21 cellular contexts compared by ENCODE assay signal in genomic region chr13:51292000-51292550, GRCh38. TPM values are rescaled to one million over a fixed set of nuclear protein-coding genes. Genes with fewer than 3 reads are reported as not detected.
A peak's percentile ranks its signal among the peaks of the same experiment; 100 is the strongest.
DNase-seq lines count a peak whose midpoint lies in the region; ATAC-seq and TF ChIP-seq lines count a peak whose summit lies in the region.
"Had no signal": no experiment of that assay in that cellular context is flagged by ENCODE, and none has a peak within 500 bp of the region (broad histone marks: within the 10 kb centered on the region; RNA-seq: fewer than 3 reads in every experiment).

No MANE protein-coding gene starts in this region.

- H2AFZ ChIP-seq in mesenchymal stem cell (ENCODE audit: low read depth, low read length), result no peak overlapping the region

- peak overlapping the region; percentile 43 for H3K9ac ChIP-seq in mesenchymal stem cell (ENCODE audit: low read length)

- H3K27ac ChIP-seq in mesenchymal stem cell (ENCODE audit: low read length, poor library complexity, severe bottlenecking), result no peak overlapping the region
- H3K27ac ChIP-seq: colonic mucosa, prostate gland had no signal

- H3K18ac ChIP-seq in mesenchymal stem cell (ENCODE audit: low read depth in 1 of 2, low read length in 2 of 2), result no peak overlapping the region

- 87% methylated on average over 6 of the region's 6 CpGs for WGBS in mesenchymal stem cell

- H3K4ac ChIP-seq in mesenchymal stem cell (ENCODE audit: low read depth in 1 of 2, low read length in 2 of 2), result no peak overlapping the region

- H2BK120ac ChIP-seq in mesenchymal stem cell (ENCODE audit: low read depth, low read length), result no peak overlapping the region

- H3K9me3 ChIP-seq in mesenchymal stem cell (ENCODE audit: control insufficient read depth, low read length), result no peaks in the 10 kb centered on the region
- H3K9me3 ChIP-seq: colonic mucosa, prostate gland had no signal

- no peaks in the 10 kb centered on the region for H3K79me1 ChIP-seq in mesenchymal stem cell (replicated peaks; ENCODE audit: low read length, poor library complexity, severe bottlenecking)

- H2BK15ac ChIP-seq in mesenchymal stem cell (ENCODE audit: low read depth, poor library complexity, severe bottlenecking), result no peak overlapping the region

- no peaks in the 10 kb centered on the region for H3K4me1 ChIP-seq in mesenchymal stem cell (ENCODE audit: control insufficient read depth, insufficient read depth, low read depth, low read length)
- H3K4me1 ChIP-seq: colonic mucosa, prostate gland had no signal

- no peak overlapping the region for H2AK5ac ChIP-seq in mesenchymal stem cell (ENCODE audit: low read length, severe bottlenecking)

- DNase-seq in AG08395 (ENCODE audit: low spot score), result peak; percentile 10
- DNase-seq in M059J (ENCODE audit: low read depth), result peak; percentile 56
- DNase-seq in choroid plexus epithelial cell (ENCODE audit: low read depth), result peak; percentile 63
- peak; percentile 5 for DNase-seq in mesenchymal stem cell
- DNase-seq in H7, result no peak
- no peak for DNase-seq in GM19240 (ENCODE audit: insufficient read length, low spot score)
- no peak for DNase-seq in NCI-H1092 treated with DMSO at 0.1 percent for 48 hours (lab: John Stamatoyannopoulos, UW)
- DNase-seq: activated CD4-positive, alpha-beta T cell treated with anti-CD3 and anti-CD28 coated beads, Interleukin-2, amount 10 ng/mL, durations not matched to agents 7 days and 5 days; activated effector memory CD4-positive, alpha-beta T cell treated with anti-CD3 and anti-CD28 coated beads, Interleukin-2, amount 50 U/mL, for 16 hours; CD8-positive, alpha-beta memory T cell; colonic mucosa; DMS79 treated with DMSO at 0.1 percent for 48 hours; foreskin melanocyte; NCI-H1105; NCI-H2107; NCI-H524; stimulated activated CD4-positive, alpha-beta T cell treated with anti-CD3 and anti-CD28 coated beads, Interleukin-12 subunit alpha, Interleukin-12 subunit beta, amount 100 ng/mL, for 4 hours; T-cell had no signal

- H3K4me3 ChIP-seq in choroid plexus epithelial cell (ENCODE audit: low read depth, low read length), result no peak overlapping the region
- H3K4me3 ChIP-seq in mesenchymal stem cell (ENCODE audit: insufficient read depth in 1 of 2, low read depth in 1 of 2, low read length in 2 of 2), result no peak overlapping the region
- no peak overlapping the region for H3K4me3 ChIP-seq in H7 (ENCODE audit: insufficient read depth, low read depth, low read length)
- H3K4me3 ChIP-seq: colonic mucosa, prostate gland had no signal

- no peak overlapping the region for H2BK12ac ChIP-seq in mesenchymal stem cell (ENCODE audit: low read length in 2 of 2)

- ATAC-seq in GM19035 (IDR thresholded peaks at IDR 0.05; ENCODE audit: unreplicated experiment), result no peak
- ATAC-seq: T-cell had no signal

- H3K4me2 ChIP-seq in mesenchymal stem cell (ENCODE audit: low read length, poor library complexity, severe bottlenecking), result no peak overlapping the region

- H4K8ac ChIP-seq in mesenchymal stem cell (ENCODE audit: low read length), result no peak overlapping the region

- TF ChIP-seq CTCF in choroid plexus epithelial cell (conservative IDR thresholded peaks at IDR 0.05; ENCODE audit: low read depth, low read length), result no peak

- H3K23ac ChIP-seq in mesenchymal stem cell (ENCODE audit: low read length in 2 of 2), result no peak overlapping the region

- no peak overlapping the region for H4K91ac ChIP-seq in mesenchymal stem cell (ENCODE audit: low read length)

- H2BK5ac ChIP-seq in mesenchymal stem cell (ENCODE audit: low read depth, low read length, poor library complexity, severe bottlenecking), result no peak overlapping the region

- H3K27me3 ChIP-seq in mesenchymal stem cell (ENCODE audit: control insufficient read depth in 1 of 2, insufficient read depth in 1 of 2, low read length in 2 of 2) (peaks cover 3 to 14% of the 10 kb centered on the region in 2 experiments), H7 (ENCODE audit: control insufficient read depth, insufficient read depth, low read length) (no peaks in the 10 kb centered on the region)
- H3K27me3 ChIP-seq: colonic mucosa had no signal

- H3K36me3 ChIP-seq in mesenchymal stem cell (ENCODE audit: control insufficient read depth in 1 of 2, insufficient read depth in 2 of 2, low read depth in 1 of 2, low read length in 2 of 2), result no peaks in the 10 kb centered on the region
- H3K36me3 ChIP-seq in H7 (replicated peaks; ENCODE audit: control insufficient read depth, insufficient read depth, low read length), result no peaks in the 10 kb centered on the region
- H3K36me3 ChIP-seq: colonic mucosa, prostate gland had no signal

- H3K14ac ChIP-seq in mesenchymal stem cell (ENCODE audit: low read length in 2 of 2), result no peak overlapping the region

RNA-seq across cellular contexts. Expression of gene SERPINE3, which starts 47.4 kb away (rescaled TPM):
- total RNA-seq in M059J (2014; rRNA removed; shearing (Covaris generic)), result not detected in 2 replicates
- not detected for polyA plus RNA-seq in mesenchymal stem cell (2013, experiment 1 of 2)
- polyA plus RNA-seq in mesenchymal stem cell (2013, experiment 2 of 2), result not detected
- total RNA-seq in H7 (2014; rRNA removed; shearing (Covaris generic)), result 0.18 and 0.28 TPM in 2 replicates
- total RNA-seq: activated CD4-positive, alpha-beta T cell treated with anti-CD3 and anti-CD28 coated beads, Interleukin-2, amount 10 ng/mL, durations not matched to agents 7 days and 5 days; CD8-positive, alpha-beta memory T cell; colonic mucosa; neural crest cell; prostate gland; T-cell had no signal
- polyA plus RNA-seq: CD8-positive, alpha-beta memory T cell had no signal

Comparison
In these comparisons a context has a peak if more than half of its experiments do, and no peak if none do; other contexts are left out.
1. DNase-seq: peak in AG08395 (single experiment), M059J (single experiment), choroid plexus epithelial cell (single experiment) and mesenchymal stem cell (single experiment); none in H7 (single experiment), GM19240 (single experiment) and NCI-H1092 treated with DMSO at 0.1 percent for 48 hours (single experiment).